In the genomic region with DNA sequence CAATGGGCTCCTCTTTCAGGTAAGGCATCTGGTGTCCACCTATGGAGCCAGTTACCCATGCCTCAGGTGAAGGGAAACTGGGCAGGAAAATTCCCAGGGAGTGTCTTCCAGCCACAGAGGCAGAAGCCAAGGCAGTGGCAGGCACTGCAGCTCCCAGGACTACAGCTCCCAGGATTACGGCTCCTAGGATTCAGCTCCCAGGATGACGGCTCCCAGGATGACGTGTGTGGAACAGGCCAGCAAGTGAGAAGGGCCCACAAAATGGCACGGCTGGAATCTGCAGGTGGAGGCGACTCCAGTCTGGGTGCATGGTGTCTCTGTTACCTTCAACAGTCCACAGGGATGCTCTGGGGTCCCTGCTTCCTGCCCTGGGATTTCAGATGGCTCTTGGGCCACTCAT, we compare ENCODE assay signal across 19 cellular contexts.
"Had no signal": no experiment of that assay in that cellular context is flagged by ENCODE, and none has a peak within 500 bp of the region (broad histone marks: within the 10 kb centered on the region; RNA-seq: fewer than 3 reads in every experiment).

No MANE protein-coding gene starts in this region.

- H3K4me1 Mint-ChIP-seq: stimulated activated naive B cell treated with anti-CD40 and anti-IgM and Interleukin-4, amounts not matched to agents 10 μg/mL and 1 μg/mL and 100 μg/mL, for 72 hours had no signal

- H3K27me3 Mint-ChIP-seq: stimulated activated naive CD8-positive, alpha-beta T cell treated with anti-CD3 and anti-CD28 coated beads, Interleukin-15, Interleukin-2, amounts not matched to agents 100 ng/mL and 50 ng/mL, for 24 hours had no signal

- DNase-seq: colonic mucosa; dermis blood vessel endothelial cell; effector memory CD8-positive, alpha-beta T cell; hypothalamus; immature natural killer cell; left ventricle myocardium superior; lower lobe of right lung; natural killer cell; occipital lobe; right lobe of liver; small intestine; stimulated activated CD4-positive, alpha-beta T cell treated with anti-CD3 and anti-CD28 coated beads, Interleukin-15, amount 100 ng/mL, for 24 hours; stimulated activated CD4-positive, alpha-beta T cell treated with anti-CD3 and anti-CD28 coated beads, Interleukin-2, amount 100 ng/mL, for 48 hours; stimulated activated naive B cell treated with anti-CD40 and anti-IgM and Interleukin-4, amounts not matched to agents 10 μg/mL and 1 μg/mL and 100 μg/mL, for 72 hours; thyroid gland; trophoblast cell had no signal

- H3K4me3 Mint-ChIP-seq: effector memory CD8-positive, alpha-beta T cell; immature natural killer cell; natural killer cell; stimulated activated naive B cell treated with anti-CD40 and anti-IgM and Interleukin-4, amounts not matched to agents 10 μg/mL and 1 μg/mL and 100 μg/mL, for 72 hours; stimulated activated naive CD8-positive, alpha-beta T cell treated with anti-CD3 and anti-CD28 coated beads, Interleukin-15, Interleukin-2, amounts not matched to agents 100 ng/mL and 50 ng/mL, for 24 hours had no signal

- H3K4me3 ChIP-seq: colonic mucosa, lower lobe of right lung, pancreas, right lobe of liver, thyroid gland had no signal

- H3K27ac Mint-ChIP-seq: effector memory CD8-positive, alpha-beta T cell; immature natural killer cell; natural killer cell; progenitor cell of endocrine pancreas; stimulated activated naive B cell treated with anti-CD40 and anti-IgM and Interleukin-4, amounts not matched to agents 10 μg/mL and 1 μg/mL and 100 μg/mL, for 72 hours; stimulated activated naive CD8-positive, alpha-beta T cell treated with anti-CD3 and anti-CD28 coated beads, Interleukin-15, Interleukin-2, amounts not matched to agents 100 ng/mL and 50 ng/mL, for 24 hours had no signal

- H3K36me3 Mint-ChIP-seq: natural killer cell; stimulated activated naive B cell treated with anti-CD40 and anti-IgM and Interleukin-4, amounts not matched to agents 10 μg/mL and 1 μg/mL and 100 μg/mL, for 72 hours had no signal

- H3K9me3 Mint-ChIP-seq: effector memory CD8-positive, alpha-beta T cell; immature natural killer cell; natural killer cell; stimulated activated naive CD8-positive, alpha-beta T cell treated with anti-CD3 and anti-CD28 coated beads, Interleukin-15, Interleukin-2, amounts not matched to agents 100 ng/mL and 50 ng/mL, for 24 hours had no signal

- H3K27ac ChIP-seq: colonic mucosa, lower lobe of right lung, pancreas, right lobe of liver, thyroid gland had no signal
